ENCODE assay signal across 8 cellular contexts in the genomic region with DNA sequence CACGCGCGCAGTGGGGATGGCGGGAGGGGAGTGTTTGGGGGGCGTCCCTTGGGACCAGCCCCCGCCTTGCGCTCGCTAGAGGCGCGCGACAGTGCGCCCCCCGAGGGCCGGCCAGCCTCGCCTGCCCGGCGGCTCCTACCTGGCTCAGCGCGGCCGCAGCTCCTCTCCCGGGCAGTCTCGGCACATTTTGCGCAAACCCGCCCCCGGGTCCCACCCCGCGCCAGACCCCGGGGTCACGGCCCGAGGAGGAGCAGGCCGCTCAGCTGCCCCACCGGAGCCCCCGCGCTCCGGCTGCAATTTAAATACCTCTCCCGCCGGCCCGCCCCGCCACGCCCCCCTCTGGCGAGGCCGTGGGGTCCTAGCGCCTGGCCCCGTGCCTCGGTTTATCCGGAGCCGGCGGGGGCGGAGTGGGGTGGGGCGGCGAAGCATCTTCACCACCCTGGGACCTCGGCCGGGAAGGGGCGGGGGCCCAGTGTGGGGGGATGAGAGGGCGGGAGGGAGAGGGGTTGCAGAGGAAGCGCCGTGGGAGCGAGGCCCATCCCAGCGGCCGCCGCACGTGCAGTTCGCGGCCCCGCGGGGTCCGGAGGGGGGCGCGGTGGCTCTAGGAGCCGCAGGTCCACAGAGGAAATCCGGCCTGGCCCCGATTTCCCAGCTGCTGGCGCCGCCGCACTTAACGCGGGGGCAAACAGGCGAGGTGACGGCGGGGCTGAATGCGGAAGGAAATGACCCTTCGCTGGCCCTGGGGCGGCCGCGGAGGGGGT. TPM values are rescaled to one million over a fixed set of nuclear protein-coding genes. Genes with fewer than 3 reads are reported as not detected.
A peak's percentile ranks its signal among the peaks of the same experiment; 100 is the strongest.
DNase-seq lines count a peak whose midpoint lies in the region; ATAC-seq and TF ChIP-seq lines count a peak whose summit lies in the region.

A gene with protein sequence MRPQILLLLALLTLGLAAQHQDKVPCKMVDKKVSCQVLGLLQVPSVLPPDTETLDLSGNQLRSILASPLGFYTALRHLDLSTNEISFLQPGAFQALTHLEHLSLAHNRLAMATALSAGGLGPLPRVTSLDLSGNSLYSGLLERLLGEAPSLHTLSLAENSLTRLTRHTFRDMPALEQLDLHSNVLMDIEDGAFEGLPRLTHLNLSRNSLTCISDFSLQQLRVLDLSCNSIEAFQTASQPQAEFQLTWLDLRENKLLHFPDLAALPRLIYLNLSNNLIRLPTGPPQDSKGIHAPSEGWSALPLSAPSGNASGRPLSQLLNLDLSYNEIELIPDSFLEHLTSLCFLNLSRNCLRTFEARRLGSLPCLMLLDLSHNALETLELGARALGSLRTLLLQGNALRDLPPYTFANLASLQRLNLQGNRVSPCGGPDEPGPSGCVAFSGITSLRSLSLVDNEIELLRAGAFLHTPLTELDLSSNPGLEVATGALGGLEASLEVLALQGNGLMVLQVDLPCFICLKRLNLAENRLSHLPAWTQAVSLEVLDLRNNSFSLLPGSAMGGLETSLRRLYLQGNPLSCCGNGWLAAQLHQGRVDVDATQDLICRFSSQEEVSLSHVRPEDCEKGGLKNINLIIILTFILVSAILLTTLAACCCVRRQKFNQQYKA (minus strand): TSS at position 273 of the 761 bp plus-strand sequence. CDS start 4,793 bp downstream, outside the sequence.

- DNase-seq in CD1c-positive myeloid dendritic cell (ENCODE audit: extremely low spot score) (peak; percentile 77), KG1 (lab: John Stamatoyannopoulos, UW) (peak; percentile 76), left ventricle myocardium inferior (peak; percentile 75), pulmonary artery endothelial cell (ENCODE audit: low read depth, low spot score) (no peak), NOMO-1 (lab: John Stamatoyannopoulos, UW; ENCODE audit: unreplicated experiment in 2 of 2) (no peak), NCI-H2029 treated with DMSO at 0.1 percent for 48 hours (lab: John Stamatoyannopoulos, UW) (no peak)
- peak; percentile 24 for DNase-seq in activated naive CD4-positive, alpha-beta T cell treated with anti-CD3 and anti-CD28 coated beads, Interleukin-2, amount 50 U/mL, for 16 hours

- peaks cover 71% of the 10 kb centered on the region for H3K4me1 ChIP-seq in left ventricle myocardium inferior

- peak within 1 kb of the TSS; percentile 94 for H3K27ac ChIP-seq in left ventricle myocardium inferior (replicated peaks)

- intact Hi-C loops in left ventricle myocardium inferior (cut with micrococcal nuclease), result no loop called here

- H3K9me3 ChIP-seq in left ventricle myocardium inferior (replicated peaks), result no peaks in the 10 kb centered on the region

- no peak for ATAC-seq in GM18502 (IDR thresholded peaks at IDR 0.05; ENCODE audit: poor library complexity, unreplicated experiment)

- H3K36me3 ChIP-seq in left ventricle myocardium inferior, result no peaks in the 10 kb centered on the region

- peak; percentile 8 for TF ChIP-seq CTCF in left ventricle myocardium inferior (IDR thresholded peaks at IDR 0.05; ENCODE audit: borderline replicate concordance)

- H3K4me3 ChIP-seq in left ventricle myocardium inferior, result peak within 1 kb of the TSS; percentile 78

- no peaks in the 10 kb centered on the region for H3K27me3 ChIP-seq in left ventricle myocardium inferior (ENCODE audit: low read depth)

RNA-seq across cellular contexts. Expression of the gene that starts here (rescaled TPM):
- total RNA-seq in left ventricle myocardium inferior (35.1 TPM), pulmonary artery endothelial cell (16.1 and 24.7 TPM in 2 replicates)

Comparison
In these comparisons a context has a peak if more than half of its experiments do, and no peak if none do; other contexts are left out.
1. DNase-seq: peak in CD1c-positive myeloid dendritic cell (single experiment), KG1 (single experiment), activated naive CD4-positive, alpha-beta T cell treated with anti-CD3 and anti-CD28 coated beads, Interleukin-2, amount 50 U/mL, for 16 hours (single experiment) and left ventricle myocardium inferior (single experiment); none in pulmonary artery endothelial cell (single experiment), NOMO-1 (0 of 2) and NCI-H2029 treated with DMSO at 0.1 percent for 48 hours (single experiment).